Comparison of ENCODE assay signal across 14 cellular contexts in genomic region chr1:167881786-167882185, GRCh38. TPM values are rescaled to one million over a fixed set of nuclear protein-coding genes. Genes with fewer than 3 reads are reported as not detected.
"Had no signal": no experiment of that assay in that cellular context is flagged by ENCODE, and none has a peak within 500 bp of the region (broad histone marks: within the 10 kb centered on the region; RNA-seq: fewer than 3 reads in every experiment).

No MANE protein-coding gene starts in this region.

- FAIRE-seq: endometrium had no signal

- H3K36me3 ChIP-seq: colonic mucosa, esophagus squamous epithelium had no signal

- DNase-seq: activated CD4-positive, alpha-beta T cell treated with anti-CD3 and anti-CD28 coated beads, Interleukin-2, amount 50 U/mL, for 1 hour; activated CD8-positive, alpha-beta memory T cell treated with anti-CD3 and anti-CD28 coated beads for 24 hours; activated gamma-delta T cell treated with Interleukin-2 at 50 U/mL for 16 hours; activated naive CD8-positive, alpha-beta T cell treated with anti-CD3 and anti-CD28 coated beads for 36 hours; caudate nucleus; colonic mucosa; esophagus squamous epithelium; glutamatergic neuron; left ventricle myocardium superior; mesenchymal stem cell; naive thymus-derived CD8-positive, alpha-beta T cell had no signal

- H3K27me3 ChIP-seq: colonic mucosa, esophagus squamous epithelium had no signal

- H3K4me3 ChIP-seq: colonic mucosa, esophagus squamous epithelium had no signal

- H3K27ac ChIP-seq: colonic mucosa, esophagus squamous epithelium, parathyroid adenoma had no signal

- H3K79me2 ChIP-seq: parathyroid adenoma had no signal

- H3K4me1 ChIP-seq: colonic mucosa, esophagus squamous epithelium, parathyroid adenoma had no signal

- H3K9me3 ChIP-seq: colonic mucosa, esophagus squamous epithelium had no signal

- H2AFZ ChIP-seq: parathyroid adenoma had no signal

- H3K9ac ChIP-seq: parathyroid adenoma had no signal

- ATAC-seq: left ventricle myocardium superior; naive thymus-derived CD8-positive, alpha-beta T cell; stimulated activated effector memory CD8-positive, alpha-beta T cell treated with anti-CD3 and anti-CD28 coated beads, Interleukin-12 subunit alpha, Interleukin-12 subunit beta, amount 100 ng/mL, for 72 hours had no signal

RNA-seq across cellular contexts. Expression of gene ADCY10, which starts 32.1 kb away (rescaled TPM):
- total RNA-seq: activated naive CD8-positive, alpha-beta T cell treated with anti-CD3 and anti-CD28 coated beads for 36 hours; esophagus squamous epithelium had no signal
- polyA plus RNA-seq: naive thymus-derived CD8-positive, alpha-beta T cell had no signal
